In genomic region chr22:31291403-31291715, GRCh38 we compare ENCODE assay signal across 8 cellular contexts. TPM values are rescaled to one million over a fixed set of nuclear protein-coding genes. Genes with fewer than 3 reads are reported as not detected.
DNase-seq lines count a peak whose midpoint lies in the region; ATAC-seq and TF ChIP-seq lines count a peak whose summit lies in the region.

No MANE protein-coding gene starts in this region.

- no peak for TF ChIP-seq CTCF in GM12864 (IDR thresholded peaks at IDR 0.05; ENCODE audit: low read depth, low read length, missing control alignments)
- no peak for TF ChIP-seq CTCF in fibroblast of the aortic adventitia (IDR thresholded peaks at IDR 0.05; ENCODE audit: insufficient read depth, low read length)
- no peak for TF ChIP-seq CTCF in progenitor cell of endocrine pancreas (IDR thresholded peaks at IDR 0.05; ENCODE audit: unreplicated experiment)

- H3K4me1 Mint-ChIP-seq in T-helper 17 cell (peaks cover 50% of the 10 kb centered on the region), progenitor cell of endocrine pancreas (ENCODE audit: low read depth) (peaks cover 24% of the 10 kb centered on the region)

- peaks cover 9% of the 10 kb centered on the region for H3K36me3 Mint-ChIP-seq in T-helper 17 cell (ENCODE audit: low read depth)
- peaks cover 5% of the 10 kb centered on the region for H3K36me3 Mint-ChIP-seq in progenitor cell of endocrine pancreas (ENCODE audit: insufficient read depth)

- H3K4me3 ChIP-seq in GM12864 (ENCODE audit: low read depth, low read length) (peak overlapping the region; percentile 74), fibroblast of the aortic adventitia (ENCODE audit: low read depth, low read length) (peak overlapping the region; percentile 95)

- H3K27me3 Mint-ChIP-seq in T-helper 17 cell (no peaks in the 10 kb centered on the region), progenitor cell of endocrine pancreas (peaks cover 7% of the 10 kb centered on the region)

- H3K27ac Mint-ChIP-seq in T-helper 17 cell, result peak overlapping the region; percentile 100
- H3K27ac Mint-ChIP-seq in progenitor cell of endocrine pancreas, result peak overlapping the region; percentile 90

- H3K9me3 Mint-ChIP-seq in progenitor cell of endocrine pancreas (ENCODE audit: low read depth), result no peaks in the 10 kb centered on the region

- ATAC-seq in T-helper 17 cell (no peak), HG02884 (IDR thresholded peaks at IDR 0.05; ENCODE audit: unreplicated experiment) (no peak)

- DNase-seq in GM12864 (ENCODE audit: low read depth) (no peak), T-helper 17 cell (no peak), fibroblast of the aortic adventitia (ENCODE audit: low read depth) (no peak), progenitor cell of endocrine pancreas (ENCODE audit: low spot score, unreplicated experiment) (no peak), epidermal melanocyte (ENCODE audit: insufficient read length, low spot score) (no peak), HuH-7 (ENCODE audit: low spot score) (no peak)
- DNase-seq in stimulated activated CD4-positive, alpha-beta T cell treated with anti-CD3 and anti-CD28 coated beads, Interleukin-4, amount 100 ng/mL, for 24 hours, result no peak

- H3K9me3 ChIP-seq in T-helper 17 cell (ENCODE audit: control insufficient read depth, low read length, poor library complexity, severe bottlenecking), result no peaks in the 10 kb centered on the region

- peak overlapping the region; percentile 99 for H3K4me3 Mint-ChIP-seq in T-helper 17 cell
- H3K4me3 Mint-ChIP-seq in progenitor cell of endocrine pancreas (ENCODE audit: low read depth), result peak overlapping the region; percentile 78

RNA-seq across cellular contexts. Expression of gene PIK3IP1, which starts 0.9 kb away (rescaled TPM):
- 100 to 1,000 TPM; 388 to 426 TPM for total RNA-seq in T-helper 17 cell
- total RNA-seq in fibroblast of the aortic adventitia (ENCODE audit: low replicate concordance), result 13.2 and 191 TPM in 2 replicates
- 6.2 and 7.6 TPM in 2 replicates for total RNA-seq in progenitor cell of endocrine pancreas

RNA-seq across cellular contexts. Expression of gene PATZ1, which starts 54.8 kb away (rescaled TPM):
- total RNA-seq in T-helper 17 cell, result 10 to 100 TPM; 35.0 to 38.9 TPM
- total RNA-seq in fibroblast of the aortic adventitia (ENCODE audit: low replicate concordance), result 14.3 and 16.1 TPM in 2 replicates
- 88.8 and 93.6 TPM in 2 replicates for total RNA-seq in progenitor cell of endocrine pancreas
